Comparison of ENCODE assay signal across 13 cellular contexts in genomic region chr15:30923429-30923828, GRCh38. TPM values are rescaled to one million over a fixed set of nuclear protein-coding genes. Genes with fewer than 3 reads are reported as not detected.
DNase-seq lines count a peak whose midpoint lies in the region; ATAC-seq and FAIRE-seq lines count a peak whose summit lies in the region.
"Had no signal": no experiment of that assay in that cellular context is flagged by ENCODE, and none has a peak within 500 bp of the region (broad histone marks: within the 10 kb centered on the region; RNA-seq: fewer than 3 reads in every experiment).

No MANE protein-coding gene starts in this region.

- no peak for FAIRE-seq in urothelium cell line (lab: Jason Lieb, UNC)
- FAIRE-seq: G401.6 had no signal

- peaks cover 31% of the 10 kb centered on the region for H3K4me1 ChIP-seq in HUES48 (ENCODE audit: control insufficient read depth, insufficient read depth, low read length)
- peaks cover 32% of the 10 kb centered on the region for H3K4me1 ChIP-seq in ectodermal cell (ENCODE audit: control insufficient read depth, insufficient read depth, low read length)
- H3K4me1 ChIP-seq in skeletal muscle tissue (ENCODE audit: control insufficient read depth in 3 of 3, insufficient read depth in 3 of 3, low read length in 3 of 3) = peaks cover 31 to 42% (median 31%) of the 10 kb centered on the region in 3 donors

- H3K27ac ChIP-seq in HUES48 (ENCODE audit: low read depth, low read length) (peak overlapping the region; percentile 97), ectodermal cell (ENCODE audit: insufficient read depth, low read depth, low read length, poor library complexity, severe bottlenecking) (peak overlapping the region; percentile 96), skeletal muscle tissue (ENCODE audit: low read depth, low read length) (peak overlapping the region; percentile 70)
- H3K27ac ChIP-seq: C4-2B had no signal

- peaks cover 70% of the 10 kb centered on the region for H3K36me3 ChIP-seq in HUES48 (ENCODE audit: control insufficient read depth, insufficient read depth, low read length)
- H3K36me3 ChIP-seq in ectodermal cell (ENCODE audit: control insufficient read depth, insufficient read depth, low read length) = peaks cover 31% of the 10 kb centered on the region
- H3K36me3 ChIP-seq in skeletal muscle tissue (ENCODE audit: control insufficient read depth in 3 of 3, insufficient read depth in 3 of 3, low read length in 3 of 3) = peaks cover 41 to 60% (median 58%) of the 10 kb centered on the region in 3 donors

- H3K9me3 ChIP-seq in HUES48 (ENCODE audit: control insufficient read depth, insufficient read depth, low read length) (no peaks in the 10 kb centered on the region), ectodermal cell (ENCODE audit: control insufficient read depth, low read length) (no peaks in the 10 kb centered on the region), skeletal muscle tissue (ENCODE audit: control insufficient read depth in 3 of 3, low read length in 3 of 3) (no peaks in the 10 kb centered on the region)

- WGBS in ectodermal cell, 2 experiments = 60 to 61% methylated on average over 7 of the region's 7 CpGs

- ATAC-seq in left colon = peak; percentile 70

- H3K4me3 ChIP-seq in HUES48 (ENCODE audit: low read depth, low read length) (peak overlapping the region; percentile 12; the same call in 1 of the 2 replicates), ectodermal cell (ENCODE audit: insufficient read depth, low read depth, low read length) (no peak overlapping the region), skeletal muscle tissue (ENCODE audit: low read length in 3 of 3) (no peak overlapping the region)

- H3K27me3 ChIP-seq in HUES48 (ENCODE audit: control insufficient read depth, insufficient read depth, low read length) (no peaks in the 10 kb centered on the region), ectodermal cell (ENCODE audit: control insufficient read depth, insufficient read depth, low read length, poor library complexity, severe bottlenecking) (no peaks in the 10 kb centered on the region), skeletal muscle tissue (ENCODE audit: control insufficient read depth in 3 of 3, insufficient read depth in 3 of 3, low read length in 3 of 3) (no peaks in the 10 kb centered on the region)

- intact Hi-C loops in left colon (cut with DNase I, micrococcal nuclease) = no loop called here

- H3K9ac ChIP-seq in HUES48 (ENCODE audit: low read depth, low read length) (peak overlapping the region; percentile 40; the same call in 1 of the 2 replicates), skeletal muscle tissue (ENCODE audit: low read depth in 1 of 3, low read length in 3 of 3) (peak overlapping the region in 2 of 3 donors; percentile 19 to 63)

- DNase-seq in left colon (peak in 1 of 2 donors; percentile 28), urothelium cell line (ENCODE audit: low spot score) (no peak), DMS153 (lab: John Stamatoyannopoulos, UW) (no peak), NCI-H774 (lab: John Stamatoyannopoulos, UW) (no peak), AG20443 (ENCODE audit: low spot score) (no peak)
- DNase-seq: activated CD4-positive, alpha-beta memory T cell treated with anti-CD3 and anti-CD28 coated beads for 36 hours; activated naive CD4-positive, alpha-beta T cell treated with anti-CD3 and anti-CD28 coated beads, Interleukin-2, amount 50 U/mL, for 16 hours; OCI-M1 had no signal

RNA-seq across cellular contexts. Expression of gene FAN1, which starts 19.7 kb away (rescaled TPM):
- polyA plus RNA-seq in ectodermal cell (2013, experiment 1 of 4) = 37.3 TPM
- polyA plus RNA-seq in ectodermal cell (2013, experiment 2 of 4) = 38.8 TPM
- 28.9 TPM for polyA plus RNA-seq in ectodermal cell (2013, experiment 3 of 4)
- polyA plus RNA-seq in ectodermal cell (2013, experiment 4 of 4) = 31.0 TPM
- total RNA-seq in left colon = 10 to 100 TPM in 1 of 2 donors, 1 to 10 TPM in 1; 8.4 to 15.8 TPM
- total RNA-seq in skeletal muscle tissue = 26.6 TPM
